11 cellular contexts compared by ENCODE assay signal in genomic region chr1:14929547-14930223, GRCh38.
A peak's percentile ranks its signal among the peaks of the same experiment; 100 is the strongest.
DNase-seq lines count a peak whose midpoint lies in the region; ATAC-seq and TF ChIP-seq lines count a peak whose summit lies in the region.
"Had no signal": no experiment of that assay in that cellular context is flagged by ENCODE, and none has a peak within 500 bp of the region (broad histone marks: within the 10 kb centered on the region; RNA-seq: fewer than 3 reads in every experiment).

No MANE protein-coding gene starts in this region.

- peak; percentile 76 for DNase-seq in AG20443 (ENCODE audit: low spot score)
- DNase-seq in M059J (ENCODE audit: low read depth): peak; percentile 93
- peak; percentile 83 for DNase-seq in colonic mucosa
- peak; percentile 74 to 85 (median 76) for DNase-seq in mucosa of descending colon
- no peak for DNase-seq in SK-N-DZ (ENCODE audit: low spot score)
- no peak for DNase-seq in cortex of kidney (lab: John Stamatoyannopoulos, UW)
- DNase-seq in DMS114 treated with DMSO at 0.1 percent for 48 hours (lab: John Stamatoyannopoulos, UW; ENCODE audit: unreplicated experiment): no peak
- DNase-seq: activated CD4-positive, alpha-beta T cell treated with anti-CD3 and anti-CD28 coated beads for 4 hours; NCI-H2081 treated with DMSO at 0.1 percent for 48 hours had no signal

- H3K4me1 ChIP-seq in colonic mucosa (peaks cover 8% of the 10 kb centered on the region), mucosa of descending colon (ENCODE audit: low read depth) (peaks cover 19% of the 10 kb centered on the region)

- no peak for TF ChIP-seq CTCF in colonic mucosa (IDR thresholded peaks at IDR 0.05)
- no peak for TF ChIP-seq CTCF in mucosa of descending colon (IDR thresholded peaks at IDR 0.05)

- intact Hi-C loops in colonic mucosa (cut with DNase I) (no loop called here), mucosa of descending colon (cut with DNase I, micrococcal nuclease) (loop anchor here in 1 of 2 donors (10.0 kb wide), 1 partner anchor 95 kb away; no protein-coding TSS in a partner anchor)

- peak overlapping the region; percentile 30 to 42 for H3K9ac ChIP-seq in colonic mucosa (ENCODE audit: low read depth in 2 of 2, low read length in 2 of 2)

- no peaks in the 10 kb centered on the region for H3K9me3 ChIP-seq in colonic mucosa
- H3K9me3 ChIP-seq in mucosa of descending colon: no peaks in the 10 kb centered on the region

- no peak overlapping the region for H3K4me3 ChIP-seq in colonic mucosa
- H3K4me3 ChIP-seq in mucosa of descending colon: no peak overlapping the region

- peak; percentile 98 for ATAC-seq in mucosa of descending colon
- ATAC-seq in GM21390 (IDR thresholded peaks at IDR 0.05; ENCODE audit: unreplicated experiment): no peak
- ATAC-seq: natural killer cell treated with Interleukin-12 subunit alpha and Interleukin-12 subunit beta and Interleukin-15 and Interleukin-18, amount 100 ng/mL, for 72 hours had no signal

- H3K36me3 ChIP-seq in colonic mucosa (no peaks in the 10 kb centered on the region), mucosa of descending colon (ENCODE audit: low read depth) (no peaks in the 10 kb centered on the region)

- H3K27ac ChIP-seq in colonic mucosa: no peak overlapping the region

- H3K27me3 ChIP-seq in colonic mucosa: peaks cover 6% of the 10 kb centered on the region

Comparison
In these comparisons a context has a peak if more than half of its experiments do, and no peak if none do; other contexts are left out.
1. DNase-seq: peak in AG20443 (single experiment), M059J (single experiment), colonic mucosa (single experiment) and mucosa of descending colon (3 of 3); none in SK-N-DZ (single experiment), cortex of kidney (single experiment) and DMS114 treated with DMSO at 0.1 percent for 48 hours (single experiment).